ENCODE assay signal across 20 cellular contexts in genomic region chr2:44954306-44954901, GRCh38. TPM values are rescaled to one million over a fixed set of nuclear protein-coding genes. Genes with fewer than 3 reads are reported as not detected.
DNase-seq lines count a peak whose midpoint lies in the region; ATAC-seq, FAIRE-seq and TF ChIP-seq lines count a peak whose summit lies in the region.
"Had no signal": no experiment of that assay in that cellular context is flagged by ENCODE, and none has a peak within 500 bp of the region (broad histone marks: within the 10 kb centered on the region; RNA-seq: fewer than 3 reads in every experiment).

No MANE protein-coding gene starts in this region.

- no peak for TF ChIP-seq RAD21 in SK-N-SH (IDR thresholded peaks at IDR 0.05; ENCODE audit: low read length)

- no peaks in the 10 kb centered on the region for H3F3A ChIP-seq in SK-N-SH (replicated peaks; ENCODE audit: insufficient read depth)

- no peak overlapping the region for H3K27ac Mint-ChIP-seq in astrocyte (ENCODE audit: unreplicated experiment)
- H3K27ac Mint-ChIP-seq: activated CD4-positive, alpha-beta T cell treated with anti-CD3 and anti-CD28 coated beads, Interleukin-2, amount 10 ng/mL, durations not matched to agents 7 days and 5 days; CD14-positive monocyte had no signal

- H3K18ac ChIP-seq in mesendoderm (ENCODE audit: low read length) = no peak overlapping the region

- H3K9me3 ChIP-seq in SK-N-SH = no peaks in the 10 kb centered on the region
- no peaks in the 10 kb centered on the region for H3K9me3 ChIP-seq in astrocyte (ENCODE audit: insufficient read depth, low read depth, low read length)
- H3K9me3 ChIP-seq in skeletal muscle tissue (ENCODE audit: control insufficient read depth in 3 of 3, low read length in 3 of 3) = no peaks in the 10 kb centered on the region
- no peaks in the 10 kb centered on the region for H3K9me3 ChIP-seq in testis
- H3K9me3 ChIP-seq: adrenal gland, left lung, SJSA1 had no signal

- peaks cover 9% of the 10 kb centered on the region for H3K9me3 Mint-ChIP-seq in astrocyte (ENCODE audit: unreplicated experiment)
- H3K9me3 Mint-ChIP-seq: activated CD4-positive, alpha-beta T cell treated with anti-CD3 and anti-CD28 coated beads, Interleukin-2, amount 10 ng/mL, durations not matched to agents 7 days and 5 days had no signal

- 92% methylated on average over 29 of the region's 29 CpGs for WGBS in SK-N-SH (ENCODE audit: low lambda C conversion rate)
- no CpG with 5 or more reads among the region's 29 CpGs for WGBS in mesendoderm (ENCODE audit: extremely low coverage, insufficient coverage, low lambda C conversion rate)
- 3 to 4% methylated on average over 26 to 29 of the region's 29 CpGs for WGBS in testis, 2 donors

- no peak overlapping the region for H3K4ac ChIP-seq in mesendoderm (ENCODE audit: low read depth, low read length)

- H3K27ac ChIP-seq in SK-N-SH (ENCODE audit: low read depth in 2 of 2, low read length in 1 of 2) (no peak overlapping the region), astrocyte (ENCODE audit: low read depth, low read length) (no peak overlapping the region), mesendoderm (ENCODE audit: low read depth, low read length) (no peak overlapping the region), skeletal muscle tissue (ENCODE audit: low read depth, low read length) (no peak overlapping the region), testis (no peak overlapping the region)
- H3K27ac ChIP-seq: adrenal gland, left lung, SJSA1 had no signal

- no peaks in the 10 kb centered on the region for H3K27me3 ChIP-seq in SK-N-SH (ENCODE audit: insufficient read depth)
- H3K27me3 ChIP-seq in astrocyte (ENCODE audit: insufficient read depth, low read length) = peaks cover 70% of the 10 kb centered on the region
- peaks cover 44% of the 10 kb centered on the region for H3K27me3 ChIP-seq in mesendoderm (ENCODE audit: insufficient read depth, low read length, poor library complexity)
- peaks cover 54 to 64% (median 54%) of the 10 kb centered on the region in 3 donors for H3K27me3 ChIP-seq in skeletal muscle tissue (ENCODE audit: control insufficient read depth in 3 of 3, insufficient read depth in 3 of 3, low read length in 3 of 3)
- H3K27me3 ChIP-seq in testis = no peaks in the 10 kb centered on the region
- H3K27me3 ChIP-seq: SJSA1 had no signal

- H4K5ac ChIP-seq in mesendoderm (ENCODE audit: low read length) = no peak overlapping the region

- no peak for FAIRE-seq in astrocyte (lab: Jason Lieb, UNC)
- FAIRE-seq: colon had no signal

- H2BK15ac ChIP-seq in mesendoderm (replicated peaks; ENCODE audit: low read depth) = no peak overlapping the region

- H3K23ac ChIP-seq in mesendoderm (ENCODE audit: low read length) = peak overlapping the region; percentile 11

- H3K4me1 ChIP-seq in SK-N-SH (ENCODE audit: control insufficient read depth in 1 of 2, insufficient read depth in 2 of 2, low read depth in 1 of 2, low read length in 1 of 2) = peaks cover 0 to 17% of the 10 kb centered on the region in 2 experiments; a peak in 1 of 4 replicates
- peaks cover 32% of the 10 kb centered on the region for H3K4me1 ChIP-seq in astrocyte (ENCODE audit: insufficient read depth, low read length)
- peaks cover 5% of the 10 kb centered on the region for H3K4me1 ChIP-seq in mesendoderm (ENCODE audit: control insufficient read depth, low read depth, low read length)
- peaks cover 34 to 38% (median 36%) of the 10 kb centered on the region in 3 donors for H3K4me1 ChIP-seq in skeletal muscle tissue (ENCODE audit: control insufficient read depth in 3 of 3, insufficient read depth in 3 of 3, low read length in 3 of 3)
- H3K4me1 ChIP-seq in testis = peaks cover 13% of the 10 kb centered on the region

- TF ChIP-seq CTCF in SK-N-SH (IDR thresholded peaks at IDR 0.05) (no peak), astrocyte (IDR thresholded peaks at IDR 0.05; ENCODE audit: insufficient read depth, low read depth, low read length) (no peak), testis (IDR thresholded peaks at IDR 0.05) (no peak)

- H3K9ac ChIP-seq in SK-N-SH = no peak overlapping the region
- no peak overlapping the region for H3K9ac ChIP-seq in astrocyte (ENCODE audit: low read length)
- no peak overlapping the region for H3K9ac ChIP-seq in mesendoderm (ENCODE audit: low read length)
- no peak overlapping the region for H3K9ac ChIP-seq in skeletal muscle tissue (ENCODE audit: low read depth in 1 of 3, low read length in 3 of 3)

- no peak overlapping the region for H2AK5ac ChIP-seq in mesendoderm (ENCODE audit: low read length)

- H3K36me3 Mint-ChIP-seq in astrocyte (ENCODE audit: low read depth, unreplicated experiment) = peaks cover 4% of the 10 kb centered on the region
- H3K36me3 Mint-ChIP-seq: CD14-positive monocyte had no signal

- no peak for TF ChIP-seq POLR2A in testis (IDR thresholded peaks at IDR 0.05)

- H3K56ac ChIP-seq in mesendoderm (ENCODE audit: low read length) = no peak overlapping the region

- H2AFZ ChIP-seq in SK-N-SH (ENCODE audit: low read depth) = no peak overlapping the region
- H2AFZ ChIP-seq in astrocyte (ENCODE audit: low read depth, low read length) = peak overlapping the region; percentile 62

- CTCF ChIA-PET in SK-N-SH (lab: Yijun Ruan, JAX) = interaction anchor here (0.6 to 20.5 kb wide), 54 partner anchors 8 to 1076 kb away, joined by 3 to 581 read pairs (median 9); partner anchors contain the start of genes CAMKMT and PREPL

- H2BK5ac ChIP-seq in mesendoderm (ENCODE audit: low read length) = no peak overlapping the region

- no peak for DNase-seq in SK-N-SH
- no peak for DNase-seq in astrocyte (ENCODE audit: low read depth)
- no peak for DNase-seq in mesendoderm
- DNase-seq in testis = no peak
- no peak for DNase-seq in NCI-H748 (lab: John Stamatoyannopoulos, UW; ENCODE audit: unreplicated experiment)
- DNase-seq in NCI-H146 (lab: John Stamatoyannopoulos, UW) = no peak
- DNase-seq: activated CD4-positive, alpha-beta T cell treated with anti-CD3 and anti-CD28 coated beads, Interleukin-2, amount 10 ng/mL, durations not matched to agents 7 days and 5 days; adrenal gland; DND-41; GOT3; left lung; NCI-H1436; NCI-H226 had no signal

- H3K4me1 Mint-ChIP-seq in astrocyte (ENCODE audit: low read depth, unreplicated experiment) = peaks cover 10% of the 10 kb centered on the region

- H3K36me3 ChIP-seq in SK-N-SH (replicated peaks in 1 of 2; ENCODE audit: control insufficient read depth in 1 of 2, insufficient read depth in 2 of 2, low read length in 1 of 2) (no peaks in the 10 kb centered on the region), astrocyte (ENCODE audit: insufficient read depth, low read length) (no peaks in the 10 kb centered on the region), mesendoderm (ENCODE audit: control insufficient read depth, insufficient read depth, low read length) (no peaks in the 10 kb centered on the region), skeletal muscle tissue (ENCODE audit: control insufficient read depth in 3 of 3, insufficient read depth in 3 of 3, low read length in 3 of 3) (no peaks in the 10 kb centered on the region), testis (ENCODE audit: low read depth, missing control alignments) (no peaks in the 10 kb centered on the region)
- H3K36me3 ChIP-seq: adrenal gland, left lung, SJSA1 had no signal

- ATAC-seq in SK-N-SH treated with all-trans-retinoic acid at 6 μM for 48 hours = no peak

- no peaks in the 10 kb centered on the region for H3K79me2 ChIP-seq in SK-N-SH (ENCODE audit: insufficient read depth)
- H3K79me2 ChIP-seq in astrocyte (ENCODE audit: insufficient read depth, low read length) = no peaks in the 10 kb centered on the region
- H3K79me2 ChIP-seq in mesendoderm (ENCODE audit: control insufficient read depth, insufficient read depth, low read length) = no peaks in the 10 kb centered on the region

- H4K8ac ChIP-seq in mesendoderm (ENCODE audit: low read depth, low read length) = no peak overlapping the region

- TF ChIP-seq EP300 in SK-N-SH (IDR thresholded peaks at IDR 0.05; ENCODE audit: borderline replicate concordance in 1 of 2, low read depth in 1 of 2, low read length in 1 of 2) = no peak

- peaks cover 66% of the 10 kb centered on the region for H3K27me3 Mint-ChIP-seq in astrocyte (ENCODE audit: low read depth, unreplicated experiment)

- no peaks in the 10 kb centered on the region for H3K79me1 ChIP-seq in mesendoderm (ENCODE audit: low read length)

- H3K9me2 ChIP-seq in SK-N-SH = no peaks in the 10 kb centered on the region

- H3K4me3 Mint-ChIP-seq in astrocyte (ENCODE audit: unreplicated experiment) = no peak overlapping the region
- H3K4me3 Mint-ChIP-seq: activated CD4-positive, alpha-beta T cell treated with anti-CD3 and anti-CD28 coated beads, Interleukin-2, amount 10 ng/mL, durations not matched to agents 7 days and 5 days had no signal

- no peak overlapping the region for H2BK120ac ChIP-seq in mesendoderm (ENCODE audit: low read depth, low read length)

- intact Hi-C loops in testis (cut with DNase I; ENCODE audit: low total_unique reads) = no loop called here

- H3K4me2 ChIP-seq in SK-N-SH = no peak overlapping the region
- peak overlapping the region; percentile 85 for H3K4me2 ChIP-seq in astrocyte (ENCODE audit: low read length)
- H3K4me2 ChIP-seq in mesendoderm (ENCODE audit: low read length) = no peak overlapping the region

- H3K4me3 ChIP-seq in SK-N-SH (ENCODE audit: low read depth in 2 of 2, low read length in 1 of 2) = no peak overlapping the region
- no peak overlapping the region for H3K4me3 ChIP-seq in astrocyte (ENCODE audit: insufficient read depth, low read depth, low read length)
- H3K4me3 ChIP-seq in mesendoderm (ENCODE audit: low read length) = no peak overlapping the region
- peak overlapping the region; percentile 65 to 73 (median 72) for H3K4me3 ChIP-seq in skeletal muscle tissue (ENCODE audit: low read length in 3 of 3)
- H3K4me3 ChIP-seq in testis = no peak overlapping the region
- H3K4me3 ChIP-seq: left lung, SJSA1 had no signal

- POLR2A ChIA-PET in SK-N-SH (lab: Yijun Ruan, JAX) = interaction anchor here (0.5 to 1.8 kb wide), 4 partner anchors 273 to 529 kb away, joined by 3 to 12 read pairs (median 4); no protein-coding TSS in a partner anchor

- H4K20me1 ChIP-seq in SK-N-SH (ENCODE audit: insufficient read depth) (no peaks in the 10 kb centered on the region), astrocyte (ENCODE audit: insufficient read depth, low read length) (no peaks in the 10 kb centered on the region)

RNA-seq across cellular contexts. Expression of gene SIX3, which starts 12.9 kb away (rescaled TPM):
- polyA plus RNA-seq in SK-N-SH (2012; rRNA removed) (0.58 and 0.67 TPM in 2 replicates), testis (ENCODE audit: insufficient read depth, low read depth, low replicate concordance) (0.20 TPM)
- 0.98 and 2.1 TPM in 2 replicates for polyA plus RNA-seq in SK-N-SH (2012; cell fraction: cytosol; rRNA removed)
- polyA plus RNA-seq in SK-N-SH (2012; cell fraction: nucleus; rRNA removed) = 0.77 and 1.7 TPM in 2 replicates
- total RNA-seq in astrocyte (0.48 and 1.7 TPM in 2 replicates), skeletal muscle tissue (not detected), testis (under 1 TPM; 0.19 to 0.47 TPM)
- polyA plus RNA-seq in mesendoderm (2013, experiment 1 of 2) = 1.3 TPM
- 1.1 TPM for polyA plus RNA-seq in mesendoderm (2013, experiment 2 of 2)
- total RNA-seq: A172; activated CD4-positive, alpha-beta T cell treated with anti-CD3 and anti-CD28 coated beads, Interleukin-2, amount 10 ng/mL, durations not matched to agents 7 days and 5 days; adrenal gland; left lung; SJSA1 had no signal
- polyA plus RNA-seq: adrenal gland, CD14-positive monocyte, esophagus had no signal

RNA-seq across cellular contexts. Expression of gene SIX2, which starts 54.8 kb away (rescaled TPM):
- polyA plus RNA-seq in SK-N-SH (2012; rRNA removed) (0.45 and 0.76 TPM in 2 replicates), testis (ENCODE audit: insufficient read depth, low read depth, low replicate concordance) (1.1 TPM)
- polyA plus RNA-seq in SK-N-SH (2012; cell fraction: cytosol; rRNA removed) = 0.44 and 0.45 TPM in 2 replicates
- polyA plus RNA-seq in SK-N-SH (2012; cell fraction: nucleus; rRNA removed) = 0.24 and 0.27 TPM in 2 replicates
- total RNA-seq in astrocyte (7.4 and 10.1 TPM in 2 replicates), skeletal muscle tissue (4.2 TPM), testis (1 to 10 TPM; 1.1 to 3.2 TPM)
- 1.1 TPM for polyA plus RNA-seq in mesendoderm (2013, experiment 1 of 2)
- 1.0 TPM for polyA plus RNA-seq in mesendoderm (2013, experiment 2 of 2)
- total RNA-seq: A172; activated CD4-positive, alpha-beta T cell treated with anti-CD3 and anti-CD28 coated beads, Interleukin-2, amount 10 ng/mL, durations not matched to agents 7 days and 5 days had no signal
- polyA plus RNA-seq: CD14-positive monocyte had no signal

Comparison
In these comparisons a context has a peak if more than half of its experiments do, and no peak if none do; other contexts are left out.
1. H3K4me3 ChIP-seq: peak in skeletal muscle tissue (3 of 3); none in SK-N-SH (0 of 2), astrocyte (single experiment), mesendoderm (single experiment) and testis (0 of 2).